Comparison of ENCODE assay signal across 8 cellular contexts in the genomic region with DNA sequence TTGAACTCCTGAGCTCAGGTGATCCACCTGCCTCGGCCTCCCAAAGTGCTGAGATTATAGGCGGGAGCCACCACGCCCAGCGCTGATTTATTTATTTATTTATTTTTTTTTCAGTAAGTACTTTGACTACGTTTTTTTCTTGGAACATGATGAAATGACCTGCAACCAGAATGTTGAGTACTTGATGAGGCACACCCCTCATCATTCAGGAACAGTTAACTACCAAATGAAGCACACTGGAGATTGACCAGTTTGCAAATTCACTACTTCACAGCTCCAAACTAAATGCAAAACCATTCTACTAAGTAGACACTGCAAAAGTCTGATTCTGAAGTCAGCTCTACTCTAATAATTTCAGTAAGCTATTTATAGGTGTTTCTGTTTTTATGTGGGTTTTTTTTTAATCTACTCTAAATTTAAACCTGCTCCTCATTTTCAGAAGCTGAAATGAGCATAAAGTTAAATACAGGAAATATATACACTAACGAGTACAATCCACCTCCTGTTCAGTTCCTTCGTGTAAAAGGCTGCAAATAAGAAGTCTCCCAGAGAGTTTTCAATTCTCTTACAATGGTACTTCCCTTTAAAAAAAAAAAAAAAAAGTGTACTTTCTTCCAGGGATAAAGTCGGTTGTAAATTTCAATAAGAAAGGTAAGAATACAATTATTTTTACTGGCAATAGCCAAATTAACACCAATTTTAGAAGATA. TPM values are rescaled to one million over a fixed set of nuclear protein-coding genes. Genes with fewer than 3 reads are reported as not detected.
DNase-seq lines count a peak whose midpoint lies in the region; ATAC-seq, FAIRE-seq and TF ChIP-seq lines count a peak whose summit lies in the region.
"Had no signal": no experiment of that assay in that cellular context is flagged by ENCODE, and none has a peak within 500 bp of the region (broad histone marks: within the 10 kb centered on the region; RNA-seq: fewer than 3 reads in every experiment).

No MANE protein-coding gene starts in this region.

- WGBS in small intestine, 3 donors = 16 to 38% (median 38%) methylated on average over 8 of the region's 8 CpGs

- H3K79me2 ChIP-seq in SU-DHL-6 (ENCODE audit: insufficient read depth, low read length) = peaks cover 64% of the 10 kb centered on the region
- peaks cover 63% of the 10 kb centered on the region for H3K79me2 ChIP-seq in fibroblast of lung (ENCODE audit: control insufficient read depth, insufficient read depth, low read length)

- H3K9me2 ChIP-seq in SU-DHL-6 (replicated peaks; ENCODE audit: insufficient read depth, low read length) = no peaks in the 10 kb centered on the region

- H3K36me3 ChIP-seq in HAP-1 (replicated peaks) = peaks cover 7% of the 10 kb centered on the region
- H3K36me3 ChIP-seq in SU-DHL-6 (ENCODE audit: low read length) = no peaks in the 10 kb centered on the region
- no peaks in the 10 kb centered on the region for H3K36me3 ChIP-seq in fibroblast of lung (ENCODE audit: control insufficient read depth, insufficient read depth, low read length)
- H3K36me3 ChIP-seq in small intestine (ENCODE audit: control insufficient read depth in 2 of 2, insufficient read depth in 2 of 2, low read length in 2 of 2) = no peaks in the 10 kb centered on the region

- H3K4me1 ChIP-seq in HAP-1 (peaks cover 30% of the 10 kb centered on the region), fibroblast of lung (ENCODE audit: control insufficient read depth, extremely low read depth, insufficient read depth, low read length) (peaks cover 8% of the 10 kb centered on the region), small intestine (ENCODE audit: control insufficient read depth in 2 of 2, insufficient read depth in 1 of 2, low read depth in 1 of 2, low read length in 1 of 2) (peaks cover 3 to 5% of the 10 kb centered on the region in 2 donors)

- H2AFZ ChIP-seq in SU-DHL-6 (ENCODE audit: low read depth, low read length, severe bottlenecking) (peak overlapping the region; percentile 92), fibroblast of lung (ENCODE audit: low read length) (no peak overlapping the region)

- in situ Hi-C loops in HAP-1 (cut with MboI; ENCODE audit: low sequenced_read_pairs) (no loop called here), GM13976 (cut with MboI; ENCODE audit: low sequenced_read_pairs, unreplicated experiment) (no loop called here)

- H3K9me3 ChIP-seq in HAP-1 = no peaks in the 10 kb centered on the region
- H3K9me3 ChIP-seq in SU-DHL-6 (ENCODE audit: insufficient read depth, low read length) = no peaks in the 10 kb centered on the region
- H3K9me3 ChIP-seq in fibroblast of lung (ENCODE audit: control insufficient read depth, insufficient read depth, low read depth, low read length) = no peaks in the 10 kb centered on the region
- no peaks in the 10 kb centered on the region for H3K9me3 ChIP-seq in small intestine (ENCODE audit: control insufficient read depth, low read depth)

- H3F3A ChIP-seq in SU-DHL-6 (ENCODE audit: insufficient read depth) = no peaks in the 10 kb centered on the region

- H3K4me2 ChIP-seq in SU-DHL-6 (ENCODE audit: low read depth, low read length, poor library complexity, severe bottlenecking) (peak overlapping the region; percentile 99), fibroblast of lung (ENCODE audit: extremely low read depth, insufficient read depth, low read length) (peak overlapping the region; percentile 91)

- H4K20me1 ChIP-seq in SU-DHL-6 (ENCODE audit: low read depth, low read length) (no peaks in the 10 kb centered on the region), fibroblast of lung (ENCODE audit: control insufficient read depth, extremely low read depth, insufficient read depth, low read length) (no peaks in the 10 kb centered on the region)

- TF ChIP-seq CTCF in SU-DHL-6 (IDR thresholded peaks at IDR 0.05; ENCODE audit: insufficient read depth, low read length, poor library complexity, severe bottlenecking) = no peak
- TF ChIP-seq CTCF in fibroblast of lung (conservative IDR thresholded peaks at IDR 0.05 in 1 of 2, IDR thresholded peaks at IDR 0.05 in 1 of 2; ENCODE audit: low read depth in 1 of 2, low read length in 2 of 2) = no peak
- TF ChIP-seq CTCF in GM13976 (IDR thresholded peaks at IDR 0.05; ENCODE audit: borderline replicate concordance, control extremely low read depth, extremely low read depth, insufficient read depth, missing control alignments) = no peak

- no peaks in the 10 kb centered on the region for H3K27me3 ChIP-seq in HAP-1 (ENCODE audit: low read depth)
- H3K27me3 ChIP-seq in SU-DHL-6 (ENCODE audit: low read length) = no peaks in the 10 kb centered on the region
- H3K27me3 ChIP-seq in fibroblast of lung (ENCODE audit: control insufficient read depth, insufficient read depth, low read length) = no peaks in the 10 kb centered on the region
- H3K27me3 ChIP-seq in small intestine (ENCODE audit: control insufficient read depth in 2 of 2, insufficient read depth in 2 of 2, low read length in 2 of 2) = no peaks in the 10 kb centered on the region

- H3K27ac ChIP-seq in SU-DHL-6 (ENCODE audit: low read depth, low read length) = peak overlapping the region; percentile 48; the same call in 1 of the 2 replicates
- no peak overlapping the region for H3K27ac ChIP-seq in fibroblast of lung (ENCODE audit: insufficient read depth, low read length)
- no peak overlapping the region for H3K27ac ChIP-seq in small intestine (ENCODE audit: low read depth in 1 of 2, low read length in 1 of 2)

- peak overlapping the region; percentile 89 for H3K9ac ChIP-seq in SU-DHL-6 (ENCODE audit: low read length)
- no peak overlapping the region for H3K9ac ChIP-seq in fibroblast of lung (ENCODE audit: insufficient read depth, low read length)

- DNase-seq in HAP-1 (ENCODE audit: low spot score in 2 of 2) (peak in 1 of 2 experiments; percentile 14), fibroblast of lung (ENCODE audit: low read depth in 2 of 2) (peak in 1 of 2 donors; percentile 84), small intestine (peak; percentile 38), GM13976 (ENCODE audit: low spot score) (no peak)
- DNase-seq: NCI-H774 had no signal

- no peak for ATAC-seq in HG03045 (IDR thresholded peaks at IDR 0.05; ENCODE audit: unreplicated experiment)
- no peak for ATAC-seq in HG02885 (IDR thresholded peaks at IDR 0.05; ENCODE audit: poor library complexity, unreplicated experiment)

- no peak for FAIRE-seq in small intestine (lab: Jason Lieb, UNC)

- H3K4me3 ChIP-seq in HAP-1 = peak overlapping the region; percentile 90
- peak overlapping the region; percentile 96 for H3K4me3 ChIP-seq in SU-DHL-6 (ENCODE audit: insufficient read depth, low read length, poor library complexity, severe bottlenecking)
- H3K4me3 ChIP-seq in fibroblast of lung (replicated peaks in 1 of 4; ENCODE audit: control extremely low read depth in 1 of 4, insufficient read depth in 1 of 4, low read depth in 3 of 4, low read length in 4 of 4) = peak overlapping the region; percentile 70 to 96 (median 78)
- no peak overlapping the region for H3K4me3 ChIP-seq in small intestine (ENCODE audit: low read depth in 1 of 2, low read length in 2 of 2)

RNA-seq across cellular contexts. Expression of a gene that starts 1.4 kb away (rescaled TPM):
- 40.3 and 53.0 TPM in 2 replicates for total RNA-seq in fibroblast of lung
- 25.8 and 39.1 TPM in 2 replicates for polyA plus RNA-seq in fibroblast of lung
- 25.5 and 33.8 TPM in 2 replicates for polyA plus RNA-seq in fibroblast of lung (2012)
- 12.8 and 16.6 TPM in 2 replicates for polyA minus RNA-seq in fibroblast of lung (ENCODE audit: low replicate concordance)
- 10 to 100 TPM; 15.9 to 37.2 (median 16.8) TPM for polyA plus RNA-seq in small intestine

RNA-seq across cellular contexts. Expression of a gene that starts 51.6 kb away (rescaled TPM):
- total RNA-seq in fibroblast of lung = 50.1 and 57.3 TPM in 2 replicates
- polyA plus RNA-seq in fibroblast of lung = 59.1 and 62.9 TPM in 2 replicates
- polyA plus RNA-seq in fibroblast of lung (2012) = 59.9 and 67.0 TPM in 2 replicates
- polyA minus RNA-seq in fibroblast of lung (ENCODE audit: low replicate concordance) = 1.3 and 5.1 TPM in 2 replicates
- polyA plus RNA-seq in small intestine = 10 to 100 TPM; 45.4 to 60.8 (median 46.7) TPM

Comparison
In these comparisons a context has a peak if more than half of its experiments do, and no peak if none do; other contexts are left out.
1. H3K4me3 ChIP-seq: peak in HAP-1 (single experiment), SU-DHL-6 (single experiment) and fibroblast of lung (4 of 4); none in small intestine (0 of 2).